Comparison of ENCODE assay signal across 24 cellular contexts in the genomic region with DNA sequence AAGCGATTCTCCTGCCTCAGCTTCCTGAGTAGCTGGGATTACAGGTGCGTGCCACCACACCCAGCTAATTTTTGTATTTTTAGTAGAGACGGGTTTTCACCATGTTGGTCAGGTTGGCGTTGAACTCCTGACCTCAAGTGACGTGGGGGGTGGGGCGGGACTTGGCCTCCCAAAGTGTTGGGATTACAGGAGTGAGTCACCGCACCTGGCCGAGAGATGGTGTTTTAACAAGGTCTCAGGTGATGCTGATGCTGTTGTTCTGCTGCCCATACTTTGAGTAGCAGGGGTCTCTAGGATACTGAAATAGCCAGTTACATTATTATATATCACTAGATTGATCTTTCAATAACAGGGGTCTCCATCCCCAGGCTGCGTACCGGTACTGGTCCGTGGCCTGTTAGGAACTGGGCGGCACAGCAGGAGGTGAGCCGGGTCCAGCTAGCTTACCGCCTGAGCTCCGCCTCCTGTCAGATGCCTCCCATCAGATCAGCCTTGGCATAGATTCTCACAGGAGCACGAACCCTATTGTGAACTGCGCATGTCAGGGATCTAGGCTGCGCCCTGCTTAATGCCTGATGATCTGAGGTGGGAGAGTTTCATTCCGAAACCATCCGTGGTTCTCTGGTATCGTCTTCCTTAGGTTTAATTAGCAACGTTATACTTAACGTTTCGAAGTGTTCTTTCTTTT. TPM values are rescaled to one million over a fixed set of nuclear protein-coding genes. Genes with fewer than 3 reads are reported as not detected.
DNase-seq lines count a peak whose midpoint lies in the region; ATAC-seq, FAIRE-seq and TF ChIP-seq lines count a peak whose summit lies in the region.
"Had no signal": no experiment of that assay in that cellular context is flagged by ENCODE, and none has a peak within 500 bp of the region (broad histone marks: within the 10 kb centered on the region; RNA-seq: fewer than 3 reads in every experiment).

No MANE protein-coding gene starts in this region.

- H3K9ac ChIP-seq in HepG2 (ENCODE audit: insufficient read depth, low read depth, low read length): no peak overlapping the region
- H3K9ac ChIP-seq: BLaER1 treated with 17β-estradiol and CSF1 and Interleukin-3, amounts not matched to agents 10 nM and 100 nM had no signal

- POLR2A ChIA-PET in WTC11 (lab: Charles Lee) (no interaction called here), HepG2 (lab: Yijun Ruan, JAX) (no interaction called here)

- no peak for FAIRE-seq in HepG2 (lab: Jason Lieb, UNC)
- FAIRE-seq: G401.6, H54 had no signal

- no peak overlapping the region for H3K27ac ChIP-seq in HepG2 (ENCODE audit: extremely low read length, insufficient read depth, low read length)
- no peak overlapping the region for H3K27ac ChIP-seq in right atrium auricular region
- H3K27ac ChIP-seq: BLaER1 treated with 17β-estradiol and CSF1 and Interleukin-3, amounts not matched to agents 10 nM and 100 nM had no signal

- H3K4me1 ChIP-seq in HepG2 (ENCODE audit: insufficient read depth, low read length) (no peaks in the 10 kb centered on the region), right atrium auricular region (no peaks in the 10 kb centered on the region)

- H3K79me2 ChIP-seq in HepG2 (ENCODE audit: insufficient read depth, low read length): no peaks in the 10 kb centered on the region

- no peak for TF ChIP-seq POLR2A in HepG2 (IDR thresholded peaks at IDR 0.05; ENCODE audit: insufficient read depth in 1 of 2, low read depth in 2 of 2, low read length in 2 of 2)

- H3K27me3 Mint-ChIP-seq in WTC11 (ENCODE audit: low read depth): no peaks in the 10 kb centered on the region

- H3K9me3 ChIP-seq in HepG2 (ENCODE audit: low read length): no peaks in the 10 kb centered on the region
- no peaks in the 10 kb centered on the region for H3K9me3 ChIP-seq in right atrium auricular region
- H3K9me3 ChIP-seq: BLaER1 treated with 17β-estradiol and CSF1 and Interleukin-3, amounts not matched to agents 10 nM and 100 nM; MG63 had no signal

- H3K36me3 ChIP-seq in HepG2 (replicated peaks in 1 of 2; ENCODE audit: control insufficient read depth in 1 of 2, insufficient read depth in 2 of 2, low read length in 2 of 2): no peaks in the 10 kb centered on the region
- no peaks in the 10 kb centered on the region for H3K36me3 ChIP-seq in right atrium auricular region
- H3K36me3 ChIP-seq: BLaER1 treated with 17β-estradiol and CSF1 and Interleukin-3, amounts not matched to agents 10 nM and 100 nM; MG63 had no signal

- TF ChIP-seq RAD21 in HepG2 (CRISPR knock-in tag; IDR thresholded peaks at IDR 0.05): no peak

- no peaks in the 10 kb centered on the region for H3K9me3 Mint-ChIP-seq in WTC11
- H3K9me3 Mint-ChIP-seq: T-helper 1 cell treated with Interleukin-12 subunit alpha and Interleukin-12 subunit beta and Interleukin-4 antibody, amounts not matched to agents 30 μg/mL and 1 μg/mL, for 36 hours had no signal

- DNase-seq in ELF-1 (ENCODE audit: low read depth, low spot score) (peak; percentile 72), NCI-H2081 treated with DMSO at 0.1 percent for 48 hours (lab: John Stamatoyannopoulos, UW) (peak; percentile 38), WTC11 (ENCODE audit: low spot score) (peak; percentile 47), HepG2 (ENCODE audit: low spot score) (no peak), right atrium auricular region (ENCODE audit: low spot score) (no peak), NCI-H2171 (lab: John Stamatoyannopoulos, UW) (no peak)
- DNase-seq: 8988T; CD4-positive, alpha-beta memory T cell; DMS153; MG63; NCI-H1417; NCI-H1694 treated with DMSO at 0.1 percent for 48 hours; NCI-H345; NCI-H524 treated with DMSO at 0.1 percent for 48 hours; PC-3; Right ventricle myocardium superior had no signal

- no peak for TF ChIP-seq CTCF in WTC11 (IDR thresholded peaks at IDR 0.05)
- TF ChIP-seq CTCF in HepG2 (CRISPR knock-in tag; IDR thresholded peaks at IDR 0.05): no peak
- TF ChIP-seq CTCF in right atrium auricular region (IDR thresholded peaks at IDR 0.05): no peak

- H3K4me1 Mint-ChIP-seq in WTC11: no peaks in the 10 kb centered on the region
- H3K4me1 Mint-ChIP-seq: CD4-positive, alpha-beta memory T cell had no signal

- ATAC-seq in WTC11 (peak; percentile 60), HepG2 (peak; percentile 48; the same call in 2 of the 3 replicates), GM21515 (IDR thresholded peaks at IDR 0.05; ENCODE audit: unreplicated experiment) (no peak)
- ATAC-seq: PC-3 had no signal

- in situ Hi-C loops in HepG2 (cut with HindIII; ENCODE audit: extremely low pct_ligation_motif_present, low pct_unique_long_range_greater_than_20kb): no loop called here

- CTCF ChIA-PET in WTC11 (lab: Charles Lee) (interaction anchor here (1.0 to 2.2 kb wide), 2 partner anchors 11 to 13 kb away, joined by 3 to 9 read pairs; no protein-coding TSS in a partner anchor), HepG2 (lab: Yijun Ruan, JAX; ENCODE audit: low intra/inter-chr PET ratio, low total read pairs) (no interaction called here)

- no peak overlapping the region for H3K4me3 ChIP-seq in HepG2 (replicated peaks in 1 of 3; ENCODE audit: insufficient read depth in 1 of 3, low read depth in 2 of 3, low read length in 3 of 3)
- H3K4me3 ChIP-seq in right atrium auricular region: no peak overlapping the region
- H3K4me3 ChIP-seq: BLaER1 treated with 17β-estradiol and CSF1 and Interleukin-3, amounts not matched to agents 10 nM and 100 nM; MG63 had no signal

- intact Hi-C loops in HepG2 (cut with micrococcal nuclease; ENCODE audit: unreplicated experiment): no loop called here

- BruUV-seq in HepG2 (replicated peaks; lab: Mats Ljungman, UMichigan): no TSS peak

- no peak overlapping the region for H3K4me3 Mint-ChIP-seq in WTC11
- H3K4me3 Mint-ChIP-seq: CD4-positive, alpha-beta memory T cell; T-helper 1 cell treated with Interleukin-12 subunit alpha and Interleukin-12 subunit beta and Interleukin-4 antibody, amounts not matched to agents 30 μg/mL and 1 μg/mL, for 36 hours had no signal

- H3K27ac Mint-ChIP-seq in WTC11: no peak overlapping the region
- H3K27ac Mint-ChIP-seq: CD4-positive, alpha-beta memory T cell; T-helper 1 cell treated with Interleukin-12 subunit alpha and Interleukin-12 subunit beta and Interleukin-4 antibody, amounts not matched to agents 30 μg/mL and 1 μg/mL, for 36 hours had no signal

- no peak overlapping the region for H3K4me2 ChIP-seq in HepG2 (ENCODE audit: low read depth, low read length)
- H3K4me2 ChIP-seq: BLaER1 treated with 17β-estradiol and CSF1 and Interleukin-3, amounts not matched to agents 10 nM and 100 nM had no signal

- no peak overlapping the region for H2AFZ ChIP-seq in HepG2 (ENCODE audit: low read length)

- no peaks in the 10 kb centered on the region for H4K20me1 ChIP-seq in HepG2 (ENCODE audit: insufficient read depth, low read length)
- H4K20me1 ChIP-seq: BLaER1 treated with 17β-estradiol and CSF1 and Interleukin-3, amounts not matched to agents 10 nM and 100 nM had no signal

- 0 out of 5 replicates have a peak, but pooled peaks cover 0 to 5% of the 10 kb centered on the region in 2 experiments for H3K27me3 ChIP-seq in HepG2 (ENCODE audit: control insufficient read depth in 1 of 2, insufficient read depth in 2 of 2, low read length in 2 of 2)
- no peaks in the 10 kb centered on the region for H3K27me3 ChIP-seq in right atrium auricular region
- H3K27me3 ChIP-seq: BLaER1 treated with 17β-estradiol and CSF1 and Interleukin-3, amounts not matched to agents 10 nM and 100 nM; MG63 had no signal

- WGBS in HepG2 (ENCODE audit: low lambda C conversion rate): 55% methylated on average over 24 of the region's 24 CpGs

- H3K36me3 Mint-ChIP-seq in WTC11: no peaks in the 10 kb centered on the region
- H3K36me3 Mint-ChIP-seq: CD4-positive, alpha-beta memory T cell had no signal

- TF ChIP-seq EP300 in HepG2 (IDR thresholded peaks at IDR 0.05; ENCODE audit: low read depth in 2 of 2, low read length in 2 of 2): no peak
- TF ChIP-seq EP300 in HepG2 (CRISPR knock-in tag; IDR thresholded peaks at IDR 0.05; ENCODE audit: borderline replicate concordance): no peak

TF ChIP-seq in WTC11, 78 proteins besides CTCF, POLR2A, EP300 and RAD21 (continues in another document):
- TF ChIP-seq MYBL2 (CRISPR knock-in tag; IDR thresholded peaks at IDR 0.05) (no peak), JAZF1 (CRISPR knock-in tag; IDR thresholded peaks at IDR 0.05) (no peak)

TF ChIP-seq in HepG2, 621 proteins besides CTCF, POLR2A, EP300 and RAD21 (continues in another document):
- no peak for TF ChIP-seq YY1 (IDR thresholded peaks at IDR 0.05; ENCODE audit: insufficient read depth, insufficient replicate concordance, low read depth, low read length)
- TF ChIP-seq, protein P1, sequence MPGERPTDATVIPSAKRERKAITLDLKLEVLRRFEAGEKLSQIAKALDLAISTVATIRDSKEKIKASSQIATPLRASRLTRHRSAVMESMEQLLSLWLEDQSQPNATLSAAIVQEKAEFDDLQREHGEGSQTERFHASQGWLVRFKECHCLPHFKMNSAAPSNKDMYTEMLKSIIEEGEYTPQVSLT (CRISPR knock-in tag; IDR thresholded peaks at IDR 0.05; ENCODE audit: borderline replicate concordance, low read depth): no peak
- no peak for TF ChIP-seq TCF7L2 (IDR thresholded peaks at IDR 0.05; ENCODE audit: low read depth, low read length)

RNA-seq across cellular contexts. Expression of a gene that starts 48.3 kb away (rescaled TPM):
- total RNA-seq in WTC11 (2021) (not detected in 3 replicates), HepG2 (2016; rRNA removed; fragmentation: Illumina TruSeq; extraction: Trizol) (9.2 and 14.0 TPM in 2 replicates), right atrium auricular region (under 1 TPM in 1 of 2 donors, not detected in 1; 0.74 TPM)
- total RNA-seq in HepG2 (2016; cell fraction: cytosol; rRNA removed; fragmentation: Illumina TruSeq; extraction: Trizol; ENCODE audit: low read depth): 7.5 and 10.8 TPM in 2 replicates
- 10.8 and 11.2 TPM in 2 replicates for total RNA-seq in HepG2 (2016; cell fraction: insoluble cytoplasmic fraction; rRNA removed; fragmentation: Illumina TruSeq; extraction: Trizol)
- 8.8 and 10.3 TPM in 2 replicates for total RNA-seq in HepG2 (2016; cell fraction: membrane; rRNA removed; fragmentation: Illumina TruSeq; extraction: Trizol)
- total RNA-seq in HepG2 (2016; cell fraction: nucleus; rRNA removed; fragmentation: Illumina TruSeq; extraction: Trizol): 23.6 and 26.3 TPM in 2 replicates
- polyA plus RNA-seq in HepG2 (2011; rRNA removed): 9.0 and 14.3 TPM in 2 replicates
- polyA plus RNA-seq in HepG2 (2011; cell fraction: cytosol; rRNA removed): 4.6 and 5.6 TPM in 2 replicates
- 15.7 and 18.0 TPM in 2 replicates for polyA plus RNA-seq in HepG2 (2011; cell fraction: nucleus; rRNA removed)
- polyA plus RNA-seq in HepG2 (2012): 11.1 and 18.8 TPM in 2 replicates
- polyA plus RNA-seq in HepG2 (2016; cell fraction: cytosol; fragmentation: Illumina TruSeq; extraction: Trizol; ENCODE audit: low read depth): 1.8 and 2.2 TPM in 2 replicates
- polyA plus RNA-seq in HepG2 (2016; cell fraction: insoluble cytoplasmic fraction; fragmentation: Illumina TruSeq; extraction: Trizol; ENCODE audit: low read depth): 7.5 and 13.3 TPM in 2 replicates
- polyA plus RNA-seq in HepG2 (2016; cell fraction: membrane; fragmentation: Illumina TruSeq; extraction: Trizol; ENCODE audit: low read depth): 1.5 and 3.0 TPM in 2 replicates
- 29.4 and 32.8 TPM in 2 replicates for polyA plus RNA-seq in HepG2 (2016; cell fraction: nucleus; fragmentation: Illumina TruSeq; extraction: Trizol; ENCODE audit: insufficient read depth, low read depth)
- 10.0 TPM in 1 of 2 replicates, not detected in the other for polyA minus RNA-seq in HepG2 (2011; rRNA and poly(A)+ RNA removed; ENCODE audit: low replicate concordance)
- 5.0 and 5.3 TPM in 2 replicates for polyA minus RNA-seq in HepG2 (2011; cell fraction: cytosol; rRNA and poly(A)+ RNA removed)
- polyA minus RNA-seq in HepG2 (2011; cell fraction: nucleus; rRNA and poly(A)+ RNA removed): 27.4 and 31.1 TPM in 2 replicates
- total RNA-seq: CD4-positive, alpha-beta memory T cell; LHCN-M2; RPMI7951; SK-MEL-5 had no signal
- polyA plus RNA-seq: CD4-positive, alpha-beta memory T cell had no signal

Comparison
In these comparisons a context has a peak if more than half of its experiments do, and no peak if none do; other contexts are left out.
1. DNase-seq: peak in ELF-1 (single experiment), NCI-H2081 treated with DMSO at 0.1 percent for 48 hours (single experiment) and WTC11 (single experiment); none in HepG2 (single experiment), right atrium auricular region (single experiment) and NCI-H2171 (single experiment).